In genomic region chr9:126664893-126665695, GRCh38 we compare ENCODE assay signal across 16 cellular contexts. TPM values are rescaled to one million over a fixed set of nuclear protein-coding genes. Genes with fewer than 3 reads are reported as not detected.
DNase-seq lines count a peak whose midpoint lies in the region; ATAC-seq and TF ChIP-seq lines count a peak whose summit lies in the region.
"Had no signal": no experiment of that assay in that cellular context is flagged by ENCODE, and none has a peak within 500 bp of the region (broad histone marks: within the 10 kb centered on the region; RNA-seq: fewer than 3 reads in every experiment).

No MANE protein-coding gene starts in this region.

- H3K27me3 Mint-ChIP-seq in endothelial cell (ENCODE audit: unreplicated experiment) (peaks cover 12% of the 10 kb centered on the region), nephron progenitor cell (ENCODE audit: low read depth, poor library complexity) (peaks cover 11% of the 10 kb centered on the region)

- H3K4me3 ChIP-seq in BLaER1 (peak overlapping the region; percentile 23), MM.1S (ENCODE audit: low read length) (no peak overlapping the region)
- H3K4me3 ChIP-seq: adrenal gland, tibial nerve had no signal

- H3K9me2 ChIP-seq in MM.1S (replicated peaks; ENCODE audit: insufficient read depth, low read length) = no peaks in the 10 kb centered on the region

- H3K36me3 ChIP-seq in BLaER1 (no peaks in the 10 kb centered on the region), MM.1S (replicated peaks; ENCODE audit: insufficient read depth, low read length) (no peaks in the 10 kb centered on the region)
- H3K36me3 ChIP-seq: adrenal gland, tibial nerve had no signal

- no peaks in the 10 kb centered on the region for H3K9me3 Mint-ChIP-seq in endothelial cell (ENCODE audit: unreplicated experiment)
- no peaks in the 10 kb centered on the region for H3K9me3 Mint-ChIP-seq in nephron progenitor cell
- H3K9me3 Mint-ChIP-seq: activated CD4-positive, alpha-beta memory T cell treated with anti-CD3 and anti-CD28 coated beads for 36 hours had no signal

- H3K4me1 ChIP-seq in BLaER1 = peaks cover 66% of the 10 kb centered on the region
- H3K4me1 ChIP-seq in MM.1S (ENCODE audit: low read length) = peaks cover 12% of the 10 kb centered on the region

- H3K27me3 ChIP-seq in BLaER1 (no peaks in the 10 kb centered on the region), MM.1S (replicated peaks; ENCODE audit: insufficient read depth, low read length) (peaks cover 37% of the 10 kb centered on the region)

- DNase-seq in MM.1S = no peak
- DNase-seq in endothelial cell (ENCODE audit: low spot score) = peak; percentile 63
- peak; percentile 80 for DNase-seq in nephron progenitor cell
- no peak for DNase-seq in SW 1271 (lab: John Stamatoyannopoulos, UW)
- DNase-seq in activated CD8-positive, alpha-beta memory T cell treated with anti-CD3 and anti-CD28 coated beads for 24 hours = no peak
- DNase-seq in putamen (ENCODE audit: low spot score) = no peak
- DNase-seq: activated CD4-positive, alpha-beta memory T cell treated with anti-CD3 and anti-CD28 coated beads for 36 hours; adrenal gland; cerebellar nuclear complex; COR-L47; NCI-H2171; stimulated activated CD4-positive, alpha-beta T cell treated with anti-CD3 and anti-CD28 coated beads, Interleukin-4, amount 100 ng/mL, for 1 hour had no signal

- H3K4me1 Mint-ChIP-seq in endothelial cell (ENCODE audit: unreplicated experiment) (peaks cover 18% of the 10 kb centered on the region), nephron progenitor cell (peaks cover 42% of the 10 kb centered on the region)

- no peak for ATAC-seq in GM21529 (IDR thresholded peaks at IDR 0.05; ENCODE audit: unreplicated experiment)
- ATAC-seq: left lobe of liver had no signal

- H3K9me3 ChIP-seq in BLaER1 (no peaks in the 10 kb centered on the region), MM.1S (replicated peaks; ENCODE audit: insufficient read depth, low read length) (no peaks in the 10 kb centered on the region)
- H3K9me3 ChIP-seq: adrenal gland, tibial nerve had no signal

- H3K9ac ChIP-seq in BLaER1 (peak overlapping the region; percentile 58), MM.1S (ENCODE audit: low read length) (no peak overlapping the region)

- no peaks in the 10 kb centered on the region for H3K79me2 ChIP-seq in MM.1S (ENCODE audit: low read length)

- H3F3A ChIP-seq in MM.1S (ENCODE audit: insufficient read depth, low read length) = no peaks in the 10 kb centered on the region

- H3K4me2 ChIP-seq in BLaER1 (peak overlapping the region; percentile 90), MM.1S (ENCODE audit: low read depth, low read length) (peak overlapping the region; percentile 40)

- TF ChIP-seq CTCF in MM.1S (IDR thresholded peaks at IDR 0.05; ENCODE audit: low read length) = no peak
- TF ChIP-seq CTCF in endothelial cell (IDR thresholded peaks at IDR 0.05; ENCODE audit: unreplicated experiment) = no peak
- no peak for TF ChIP-seq CTCF in nephron progenitor cell (IDR thresholded peaks at IDR 0.05)

- H3K27ac ChIP-seq in BLaER1 (peak overlapping the region; percentile 55; the same call in 1 of the 2 replicates), MM.1S (ENCODE audit: low read length) (no peak overlapping the region)
- H3K27ac ChIP-seq: adrenal gland, tibial nerve had no signal

- H4K20me1 ChIP-seq in BLaER1 (no peaks in the 10 kb centered on the region), MM.1S (ENCODE audit: insufficient read depth, low read length) (no peaks in the 10 kb centered on the region)

- H3K4me3 Mint-ChIP-seq in endothelial cell (ENCODE audit: unreplicated experiment) = peak overlapping the region; percentile 31
- peak overlapping the region; percentile 73 for H3K4me3 Mint-ChIP-seq in nephron progenitor cell
- H3K4me3 Mint-ChIP-seq: activated CD4-positive, alpha-beta memory T cell treated with anti-CD3 and anti-CD28 coated beads for 36 hours had no signal

- H2AFZ ChIP-seq in MM.1S (ENCODE audit: low read length) = no peak overlapping the region

- H3K36me3 Mint-ChIP-seq in endothelial cell (ENCODE audit: low read depth, unreplicated experiment) (no peaks in the 10 kb centered on the region), nephron progenitor cell (ENCODE audit: low read depth) (no peaks in the 10 kb centered on the region)
- H3K36me3 Mint-ChIP-seq: activated CD4-positive, alpha-beta memory T cell treated with anti-CD3 and anti-CD28 coated beads for 36 hours had no signal

- H3K27ac Mint-ChIP-seq in endothelial cell (ENCODE audit: unreplicated experiment) = no peak overlapping the region
- H3K27ac Mint-ChIP-seq in nephron progenitor cell = no peak overlapping the region
- H3K27ac Mint-ChIP-seq: activated CD4-positive, alpha-beta memory T cell treated with anti-CD3 and anti-CD28 coated beads for 36 hours had no signal

RNA-seq across cellular contexts. Expression of gene LMX1B, which starts 51.4 kb away (rescaled TPM):
- 0.26 TPM for total RNA-seq in endothelial cell (ENCODE audit: unreplicated experiment)
- total RNA-seq: activated CD4-positive, alpha-beta memory T cell treated with anti-CD3 and anti-CD28 coated beads for 36 hours; left lobe of liver had no signal

Comparison
In these comparisons a context has a peak if more than half of its experiments do, and no peak if none do; other contexts are left out.
1. DNase-seq: peak in endothelial cell (single experiment) and nephron progenitor cell (single experiment); none in MM.1S (single experiment), SW 1271 (0 of 2), activated CD8-positive, alpha-beta memory T cell treated with anti-CD3 and anti-CD28 coated beads for 24 hours (single experiment) and putamen (single experiment).